Comparison of ENCODE assay signal across 13 cellular contexts in genomic region chr22:24410110-24410856, GRCh38. TPM values are rescaled to one million over a fixed set of nuclear protein-coding genes. Genes with fewer than 3 reads are reported as not detected.
DNase-seq lines count a peak whose midpoint lies in the region; ATAC-seq lines count a peak whose summit lies in the region.
"Had no signal": no experiment of that assay in that cellular context is flagged by ENCODE, and none has a peak within 500 bp of the region (broad histone marks: within the 10 kb centered on the region; RNA-seq: fewer than 3 reads in every experiment).

No MANE protein-coding gene starts in this region.

- peak overlapping the region; percentile 2 for H3K27ac ChIP-seq in mesodermal cell (ENCODE audit: low read depth, low read length, severe bottlenecking)
- H3K27ac ChIP-seq: cardiac muscle cell, left ventricle myocardium inferior, prostate gland, uterus, VCaP had no signal

- no peaks in the 10 kb centered on the region for H3K9me3 ChIP-seq in mesodermal cell (ENCODE audit: control insufficient read depth, low read length)
- H3K9me3 ChIP-seq: left ventricle myocardium inferior, prostate gland, uterus had no signal

- WGBS in mesodermal cell (ENCODE audit: insufficient coverage in 2 of 2), 2 experiments: 94 to 96% methylated on average over 6 to 7 of the region's 8 CpGs

- peaks cover 15% of the 10 kb centered on the region for H3K36me3 Mint-ChIP-seq in activated naive CD8-positive, alpha-beta T cell treated with anti-CD3 and anti-CD28 coated beads for 36 hours

- peaks cover 46% of the 10 kb centered on the region for H3K4me1 Mint-ChIP-seq in activated naive CD8-positive, alpha-beta T cell treated with anti-CD3 and anti-CD28 coated beads for 36 hours

- no peak overlapping the region for H3K4me3 ChIP-seq in Jurkat, Clone E6-1 (ENCODE audit: low read length)
- no peak overlapping the region for H3K4me3 ChIP-seq in mesodermal cell (ENCODE audit: extremely low read depth, insufficient read depth, low read length, poor library complexity, severe bottlenecking)
- H3K4me3 ChIP-seq: cardiac muscle cell, left ventricle myocardium inferior, prostate gland, uterus had no signal

- peaks cover 23% of the 10 kb centered on the region for H3K4me1 ChIP-seq in mesodermal cell (ENCODE audit: control insufficient read depth, insufficient read depth, low read length, poor library complexity, severe bottlenecking)
- H3K4me1 ChIP-seq: prostate gland, uterus had no signal

- peak; percentile 70 for DNase-seq in EH (ENCODE audit: low read depth)
- peak; percentile 55 for DNase-seq in Jurkat, Clone E6-1 (ENCODE audit: low read depth, low spot score)
- DNase-seq in activated naive CD8-positive, alpha-beta T cell treated with anti-CD3 and anti-CD28 coated beads for 36 hours: peak; percentile 51
- DNase-seq: left ventricle myocardium inferior, NCI-H2029, uterus had no signal

- no peaks in the 10 kb centered on the region for H3K9me3 Mint-ChIP-seq in activated naive CD8-positive, alpha-beta T cell treated with anti-CD3 and anti-CD28 coated beads for 36 hours

- H3K4me3 Mint-ChIP-seq in activated naive CD8-positive, alpha-beta T cell treated with anti-CD3 and anti-CD28 coated beads for 36 hours: no peak overlapping the region

- H3K27me3 Mint-ChIP-seq in activated naive CD8-positive, alpha-beta T cell treated with anti-CD3 and anti-CD28 coated beads for 36 hours: no peaks in the 10 kb centered on the region

- peak overlapping the region; percentile 73 for H3K27ac Mint-ChIP-seq in activated naive CD8-positive, alpha-beta T cell treated with anti-CD3 and anti-CD28 coated beads for 36 hours

- peaks cover 50% of the 10 kb centered on the region for H3K36me3 ChIP-seq in mesodermal cell (ENCODE audit: control insufficient read depth, insufficient read depth, low read length)
- H3K36me3 ChIP-seq: uterus had no signal

- no peak for ATAC-seq in HG03342 (IDR thresholded peaks at IDR 0.05; ENCODE audit: unreplicated experiment)
- no peak for ATAC-seq in HG02588 (IDR thresholded peaks at IDR 0.05; ENCODE audit: unreplicated experiment)
- ATAC-seq in HG03039 (IDR thresholded peaks at IDR 0.05; ENCODE audit: unreplicated experiment): no peak

RNA-seq across cellular contexts. Expression of gene ADORA2A, which starts 17.1 kb away (rescaled TPM):
- 6.1 TPM for polyA plus RNA-seq in Jurkat, Clone E6-1 (2012; ENCODE audit: insufficient read depth, insufficient read length)
- total RNA-seq in activated naive CD8-positive, alpha-beta T cell treated with anti-CD3 and anti-CD28 coated beads for 36 hours: 10 to 100 TPM; 45.1 to 45.2 TPM
- polyA plus RNA-seq in mesodermal cell (2013, experiment 1 of 2): 5.9 TPM
- 4.5 TPM for polyA plus RNA-seq in mesodermal cell (2013, experiment 2 of 2)
